1 cellular context compared by ENCODE assay signal in the genomic region with DNA sequence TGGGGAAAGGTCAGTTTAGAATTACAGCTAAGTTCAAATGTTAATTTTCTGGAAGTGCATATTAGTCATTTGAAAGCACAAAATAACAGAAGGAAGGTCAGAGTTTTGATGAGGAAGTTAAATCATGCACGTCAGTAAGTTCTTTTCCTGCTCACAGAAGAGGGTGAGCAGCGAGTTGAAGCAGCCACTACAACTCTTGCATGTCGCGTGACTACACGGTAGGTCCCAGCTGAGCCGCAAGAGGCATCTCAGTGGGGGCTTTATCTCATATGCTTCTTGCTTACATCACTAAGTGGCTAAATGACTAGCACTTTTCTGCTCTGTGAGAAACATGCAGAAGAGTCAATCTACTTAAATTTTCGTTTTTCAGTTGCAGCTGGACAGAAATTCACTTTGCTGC.
TF ChIP-seq lines count a peak whose summit lies in the region.

No MANE protein-coding gene starts in this region.

TF ChIP-seq in GM12878, 131 proteins besides CTCF, POLR2A, EP300 and RAD21 (continued from another document):
- TF ChIP-seq, protein P1, sequence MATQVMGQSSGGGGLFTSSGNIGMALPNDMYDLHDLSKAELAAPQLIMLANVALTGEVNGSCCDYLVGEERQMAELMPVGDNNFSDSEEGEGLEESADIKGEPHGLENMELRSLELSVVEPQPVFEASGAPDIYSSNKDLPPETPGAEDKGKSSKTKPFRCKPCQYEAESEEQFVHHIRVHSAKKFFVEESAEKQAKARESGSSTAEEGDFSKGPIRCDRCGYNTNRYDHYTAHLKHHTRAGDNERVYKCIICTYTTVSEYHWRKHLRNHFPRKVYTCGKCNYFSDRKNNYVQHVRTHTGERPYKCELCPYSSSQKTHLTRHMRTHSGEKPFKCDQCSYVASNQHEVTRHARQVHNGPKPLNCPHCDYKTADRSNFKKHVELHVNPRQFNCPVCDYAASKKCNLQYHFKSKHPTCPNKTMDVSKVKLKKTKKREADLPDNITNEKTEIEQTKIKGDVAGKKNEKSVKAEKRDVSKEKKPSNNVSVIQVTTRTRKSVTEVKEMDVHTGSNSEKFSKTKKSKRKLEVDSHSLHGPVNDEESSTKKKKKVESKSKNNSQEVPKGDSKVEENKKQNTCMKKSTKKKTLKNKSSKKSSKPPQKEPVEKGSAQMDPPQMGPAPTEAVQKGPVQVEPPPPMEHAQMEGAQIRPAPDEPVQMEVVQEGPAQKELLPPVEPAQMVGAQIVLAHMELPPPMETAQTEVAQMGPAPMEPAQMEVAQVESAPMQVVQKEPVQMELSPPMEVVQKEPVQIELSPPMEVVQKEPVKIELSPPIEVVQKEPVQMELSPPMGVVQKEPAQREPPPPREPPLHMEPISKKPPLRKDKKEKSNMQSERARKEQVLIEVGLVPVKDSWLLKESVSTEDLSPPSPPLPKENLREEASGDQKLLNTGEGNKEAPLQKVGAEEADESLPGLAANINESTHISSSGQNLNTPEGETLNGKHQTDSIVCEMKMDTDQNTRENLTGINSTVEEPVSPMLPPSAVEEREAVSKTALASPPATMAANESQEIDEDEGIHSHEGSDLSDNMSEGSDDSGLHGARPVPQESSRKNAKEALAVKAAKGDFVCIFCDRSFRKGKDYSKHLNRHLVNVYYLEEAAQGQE (IDR thresholded peaks at IDR 0.05; ENCODE audit: low read depth, low read length), result no peak
- TF ChIP-seq, protein P2, sequence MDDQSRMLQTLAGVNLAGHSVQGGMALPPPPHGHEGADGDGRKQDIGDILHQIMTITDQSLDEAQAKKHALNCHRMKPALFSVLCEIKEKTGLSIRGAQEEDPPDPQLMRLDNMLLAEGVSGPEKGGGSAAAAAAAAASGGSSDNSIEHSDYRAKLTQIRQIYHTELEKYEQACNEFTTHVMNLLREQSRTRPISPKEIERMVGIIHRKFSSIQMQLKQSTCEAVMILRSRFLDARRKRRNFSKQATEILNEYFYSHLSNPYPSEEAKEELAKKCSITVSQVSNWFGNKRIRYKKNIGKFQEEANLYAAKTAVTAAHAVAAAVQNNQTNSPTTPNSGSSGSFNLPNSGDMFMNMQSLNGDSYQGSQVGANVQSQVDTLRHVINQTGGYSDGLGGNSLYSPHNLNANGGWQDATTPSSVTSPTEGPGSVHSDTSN (IDR thresholded peaks at IDR 0.05; ENCODE audit: insufficient replicate concordance, low read depth, low read length), result peak; percentile 32
- no peak for TF ChIP-seq SREBF2 (IDR thresholded peaks at IDR 0.05; ENCODE audit: low read length)
- peak; percentile 65 for TF ChIP-seq GABPA (IDR thresholded peaks at IDR 0.05; ENCODE audit: low read depth)
- TF ChIP-seq TCF12 (IDR thresholded peaks at IDR 0.05; ENCODE audit: low read depth, low read length), result peak; percentile 93
- peak; percentile 98 for TF ChIP-seq BCL11A (IDR thresholded peaks at IDR 0.05; ENCODE audit: low read depth, low read length)
- TF ChIP-seq, protein P3, sequence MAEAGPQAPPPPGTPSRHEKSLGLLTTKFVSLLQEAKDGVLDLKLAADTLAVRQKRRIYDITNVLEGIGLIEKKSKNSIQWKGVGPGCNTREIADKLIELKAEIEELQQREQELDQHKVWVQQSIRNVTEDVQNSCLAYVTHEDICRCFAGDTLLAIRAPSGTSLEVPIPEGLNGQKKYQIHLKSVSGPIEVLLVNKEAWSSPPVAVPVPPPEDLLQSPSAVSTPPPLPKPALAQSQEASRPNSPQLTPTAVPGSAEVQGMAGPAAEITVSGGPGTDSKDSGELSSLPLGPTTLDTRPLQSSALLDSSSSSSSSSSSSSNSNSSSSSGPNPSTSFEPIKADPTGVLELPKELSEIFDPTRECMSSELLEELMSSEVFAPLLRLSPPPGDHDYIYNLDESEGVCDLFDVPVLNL (IDR thresholded peaks at IDR 0.05; ENCODE audit: low read depth, low read length), result no peak
- TF ChIP-seq NRF1 (conservative IDR thresholded peaks at IDR 0.05; ENCODE audit: low read depth, low read length), result no peak
- peak; percentile 70; the same call in 1 of the 2 replicates for TF ChIP-seq ZNF217 (IDR thresholded peaks at IDR 0.05)
- no peak for TF ChIP-seq KLF5 (IDR thresholded peaks at IDR 0.05; ENCODE audit: partially characterized antibody)
- TF ChIP-seq CREM (IDR thresholded peaks at IDR 0.05; ENCODE audit: low read depth), result peak; percentile 98
- TF ChIP-seq, protein P4, sequence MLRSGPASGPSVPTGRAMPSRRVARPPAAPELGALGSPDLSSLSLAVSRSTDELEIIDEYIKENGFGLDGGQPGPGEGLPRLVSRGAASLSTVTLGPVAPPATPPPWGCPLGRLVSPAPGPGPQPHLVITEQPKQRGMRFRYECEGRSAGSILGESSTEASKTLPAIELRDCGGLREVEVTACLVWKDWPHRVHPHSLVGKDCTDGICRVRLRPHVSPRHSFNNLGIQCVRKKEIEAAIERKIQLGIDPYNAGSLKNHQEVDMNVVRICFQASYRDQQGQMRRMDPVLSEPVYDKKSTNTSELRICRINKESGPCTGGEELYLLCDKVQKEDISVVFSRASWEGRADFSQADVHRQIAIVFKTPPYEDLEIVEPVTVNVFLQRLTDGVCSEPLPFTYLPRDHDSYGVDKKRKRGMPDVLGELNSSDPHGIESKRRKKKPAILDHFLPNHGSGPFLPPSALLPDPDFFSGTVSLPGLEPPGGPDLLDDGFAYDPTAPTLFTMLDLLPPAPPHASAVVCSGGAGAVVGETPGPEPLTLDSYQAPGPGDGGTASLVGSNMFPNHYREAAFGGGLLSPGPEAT (IDR thresholded peaks at IDR 0.05; ENCODE audit: low read depth), result peak; percentile 79
- TF ChIP-seq CHD2 (IDR thresholded peaks at IDR 0.05; ENCODE audit: borderline replicate concordance, low read depth, low read length), result peak; percentile 86; the same call in 1 of the 2 replicates
- TF ChIP-seq SRF (IDR thresholded peaks at IDR 0.05; ENCODE audit: low read depth in 2 of 2, low read length in 2 of 2), result no peak
- TF ChIP-seq KDM1A (IDR thresholded peaks at IDR 0.05; ENCODE audit: borderline replicate concordance), result no peak
- no peak for TF ChIP-seq ZNF24 (IDR thresholded peaks at IDR 0.05)
